14 cellular contexts compared by ENCODE assay signal in genomic region chr6:6655805-6656251, GRCh38.
A peak's percentile ranks its signal among the peaks of the same experiment; 100 is the strongest.
DNase-seq lines count a peak whose midpoint lies in the region; ATAC-seq and TF ChIP-seq lines count a peak whose summit lies in the region.
"Had no signal": no experiment of that assay in that cellular context is flagged by ENCODE, and none has a peak within 500 bp of the region (broad histone marks: within the 10 kb centered on the region; RNA-seq: fewer than 3 reads in every experiment).

No MANE protein-coding gene starts in this region.

- BruUV-seq in A673 (replicated peaks; lab: Mats Ljungman, UMichigan) (no TSS peak), mammary epithelial cell (replicated peaks; lab: Mats Ljungman, UMichigan) (no TSS peak)

- in situ Hi-C loops in mammary epithelial cell (cut with MboI; ENCODE audit: low sequenced_read_pairs in 2 of 2) = no loop called here

- H3K27ac ChIP-seq in A673 (ENCODE audit: low read depth, low read length, poor library complexity, severe bottlenecking) = no peak overlapping the region
- no peak overlapping the region for H3K27ac ChIP-seq in mammary epithelial cell (ENCODE audit: insufficient read depth, low read depth, low read length)
- H3K27ac ChIP-seq: epithelial cell of prostate, thoracic aorta had no signal

- H3K27me3 ChIP-seq in A673 (replicated peaks; ENCODE audit: insufficient read depth, low read depth, low read length, poor library complexity) (no peaks in the 10 kb centered on the region), mammary epithelial cell (ENCODE audit: insufficient read depth, low read length) (no peaks in the 10 kb centered on the region)

- TF ChIP-seq CTCF in GM12865 (IDR thresholded peaks at IDR 0.05; ENCODE audit: insufficient read depth, low read depth, low read length, missing control alignments) (no peak), neural crest cell (conservative IDR thresholded peaks at IDR 0.05) (no peak), A673 (conservative IDR thresholded peaks at IDR 0.05; ENCODE audit: low read depth, low read length) (no peak), mammary epithelial cell (conservative IDR thresholded peaks at IDR 0.05 in 1 of 2, IDR thresholded peaks at IDR 0.05 in 1 of 2; ENCODE audit: extremely low read depth in 1 of 2, insufficient read depth in 1 of 2, low read depth in 1 of 2, low read length in 2 of 2) (no peak)

- peak overlapping the region; percentile 48 for H3K4me3 Mint-ChIP-seq in activated T-helper 2 cell treated with anti-CD3 and anti-CD28 coated beads, Interferon-gamma antibody, Interleukin-2, Interleukin-4, amounts not matched to agents 10 μg/mL and 5 μg/mL and 100 μg/mL, durations not matched to agents 14 hours and 24 hours and 36 hours (ENCODE audit: low read depth)
- peak overlapping the region; percentile 27 for H3K4me3 Mint-ChIP-seq in neural crest cell

- no peaks in the 10 kb centered on the region for H3K27me3 Mint-ChIP-seq in activated T-helper 2 cell treated with anti-CD3 and anti-CD28 coated beads, Interferon-gamma antibody, Interleukin-2, Interleukin-4, amounts not matched to agents 10 μg/mL and 5 μg/mL and 100 μg/mL, durations not matched to agents 14 hours and 24 hours and 36 hours (ENCODE audit: low read depth)
- H3K27me3 Mint-ChIP-seq in neural crest cell (ENCODE audit: low read depth) = no peaks in the 10 kb centered on the region

- peak; percentile 51 for ATAC-seq in GM19463 (IDR thresholded peaks at IDR 0.05; ENCODE audit: unreplicated experiment)
- ATAC-seq in HG03159 (IDR thresholded peaks at IDR 0.05; ENCODE audit: unreplicated experiment) = no peak
- ATAC-seq: Panc1 had no signal

- H3K9ac ChIP-seq in mammary epithelial cell (ENCODE audit: insufficient read depth, low read length) = no peak overlapping the region

- H3K36me3 ChIP-seq in A673 (ENCODE audit: insufficient read depth, low read length, poor library complexity, severe bottlenecking) (no peaks in the 10 kb centered on the region), mammary epithelial cell (ENCODE audit: insufficient read depth, low read length) (no peaks in the 10 kb centered on the region)
- H3K36me3 ChIP-seq: thoracic aorta had no signal

- DNase-seq in GM12865 (ENCODE audit: low read depth) (peak; percentile 45), neural crest cell (ENCODE audit: low read depth, low spot score) (no peak), NOMO-1 treated with DMSO at 0.1 percent for 48 hours (lab: John Stamatoyannopoulos, UW; ENCODE audit: unreplicated experiment) (no peak), A673 (ENCODE audit: low spot score) (no peak), mammary epithelial cell (no peak)
- DNase-seq in activated T-helper 2 cell treated with anti-CD3 and anti-CD28 coated beads, Interferon-gamma antibody, Interleukin-2, Interleukin-4, amounts not matched to agents 10 μg/mL and 5 μg/mL and 100 μg/mL, durations not matched to agents 14 hours and 24 hours and 36 hours (ENCODE audit: low spot score) = no peak
- DNase-seq: caudate nucleus, hippocampal formation, T1000 had no signal

- H3K4me3 ChIP-seq in GM12865 (ENCODE audit: low read depth, low read length) (no peak overlapping the region), A673 (ENCODE audit: low read depth, low read length, poor library complexity, severe bottlenecking) (no peak overlapping the region), mammary epithelial cell (replicated peaks in 1 of 3; ENCODE audit: insufficient read depth in 1 of 3, low read depth in 2 of 3, low read length in 3 of 3) (no peak overlapping the region)
- H3K4me3 ChIP-seq: thoracic aorta had no signal

- H3K27ac Mint-ChIP-seq in activated T-helper 2 cell treated with anti-CD3 and anti-CD28 coated beads, Interferon-gamma antibody, Interleukin-2, Interleukin-4, amounts not matched to agents 10 μg/mL and 5 μg/mL and 100 μg/mL, durations not matched to agents 14 hours and 24 hours and 36 hours = peak overlapping the region; percentile 99
- peak overlapping the region; percentile 72 for H3K27ac Mint-ChIP-seq in neural crest cell (ENCODE audit: unreplicated experiment)

- CTCF ChIA-PET in A673 (lab: Charles Lee) (no interaction called here), mammary epithelial cell (lab: Charles Lee; ENCODE audit: low non-redundant PET) (no interaction called here)

- H3K4me2 ChIP-seq in mammary epithelial cell (ENCODE audit: insufficient read depth, low read depth, low read length) = no peak overlapping the region

- H3K4me1 Mint-ChIP-seq in activated T-helper 2 cell treated with anti-CD3 and anti-CD28 coated beads, Interferon-gamma antibody, Interleukin-2, Interleukin-4, amounts not matched to agents 10 μg/mL and 5 μg/mL and 100 μg/mL, durations not matched to agents 14 hours and 24 hours and 36 hours (ENCODE audit: low read depth) = peaks cover 87% of the 10 kb centered on the region
- H3K4me1 Mint-ChIP-seq in neural crest cell = peaks cover 37% of the 10 kb centered on the region

- H3K36me3 Mint-ChIP-seq in activated T-helper 2 cell treated with anti-CD3 and anti-CD28 coated beads, Interferon-gamma antibody, Interleukin-2, Interleukin-4, amounts not matched to agents 10 μg/mL and 5 μg/mL and 100 μg/mL, durations not matched to agents 14 hours and 24 hours and 36 hours (ENCODE audit: low read depth) = peaks cover 28% of the 10 kb centered on the region
- no peaks in the 10 kb centered on the region for H3K36me3 Mint-ChIP-seq in neural crest cell (ENCODE audit: low read depth)

- no peaks in the 10 kb centered on the region for H3K4me1 ChIP-seq in A673 (ENCODE audit: insufficient read depth, low read length, poor library complexity, severe bottlenecking)
- H3K4me1 ChIP-seq in mammary epithelial cell (ENCODE audit: insufficient read depth, low read length) = no peaks in the 10 kb centered on the region

- H3K9me3 Mint-ChIP-seq in activated T-helper 2 cell treated with anti-CD3 and anti-CD28 coated beads, Interferon-gamma antibody, Interleukin-2, Interleukin-4, amounts not matched to agents 10 μg/mL and 5 μg/mL and 100 μg/mL, durations not matched to agents 14 hours and 24 hours and 36 hours = no peaks in the 10 kb centered on the region
- peaks cover 8% of the 10 kb centered on the region for H3K9me3 Mint-ChIP-seq in neural crest cell

- H4K20me1 ChIP-seq in mammary epithelial cell (ENCODE audit: insufficient read depth, low read length) = no peaks in the 10 kb centered on the region

- WGBS in mammary epithelial cell (ENCODE audit: low coverage, missing lambda C conversion rate) = 93% methylated on average over 9 of the region's 9 CpGs

- dilution Hi-C loops in mammary epithelial cell (cut with HindIII; ENCODE audit: low sequenced_read_pairs) = no loop called here

- H3K79me2 ChIP-seq in mammary epithelial cell (ENCODE audit: insufficient read depth, low read length) = no peaks in the 10 kb centered on the region

- H2AFZ ChIP-seq in mammary epithelial cell (ENCODE audit: low read depth, low read length) = no peak overlapping the region

- POLR2A ChIA-PET in A673 (lab: Charles Lee; ENCODE audit: low non-redundant PET) = no interaction called here

- intact Hi-C loops in activated T-helper 2 cell treated with anti-CD3 and anti-CD28 coated beads, Interferon-gamma antibody, Interleukin-2, Interleukin-4, amounts not matched to agents 10 μg/mL and 5 μg/mL and 100 μg/mL, durations not matched to agents 14 hours and 24 hours and 36 hours (cut with micrococcal nuclease) = loop anchor here (1.0 to 10.0 kb wide), 6 partner anchors 13 to 739 kb away; no protein-coding TSS in a partner anchor
- intact Hi-C loops in A673 (cut with micrococcal nuclease; ENCODE audit: unreplicated experiment) (no loop called here), mammary epithelial cell (cut with micrococcal nuclease) (no loop called here)

- H3K9me3 ChIP-seq in A673 (ENCODE audit: low read depth, low read length, poor library complexity, severe bottlenecking) (no peaks in the 10 kb centered on the region), mammary epithelial cell (replicated peaks; ENCODE audit: insufficient read depth, low read length) (no peaks in the 10 kb centered on the region)
- H3K9me3 ChIP-seq: thoracic aorta had no signal
